ENCODE assay signal across 1 cellular context in the genomic region with DNA sequence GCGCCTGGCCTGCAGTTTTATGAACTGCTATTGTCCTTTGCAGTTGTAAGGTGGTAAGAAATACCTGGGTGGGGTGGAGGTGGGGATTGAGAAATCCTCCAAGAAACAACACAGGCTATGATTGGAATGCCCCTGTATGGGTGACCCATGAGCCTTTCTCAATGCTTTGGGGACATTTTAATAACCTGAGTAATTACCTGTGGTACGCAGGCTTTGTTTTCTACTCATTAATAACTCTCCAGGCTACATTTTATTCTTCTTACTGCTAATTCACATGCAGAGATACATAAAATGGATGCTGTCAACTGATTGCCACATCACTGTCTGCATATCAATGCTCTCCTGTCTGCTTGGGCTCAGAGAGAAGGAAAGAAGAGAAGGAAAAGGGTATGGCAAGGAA.
TF ChIP-seq lines count a peak whose summit lies in the region.

No MANE protein-coding gene starts in this region.

TF ChIP-seq in WTC11, 78 proteins besides CTCF, POLR2A, EP300 and RAD21 (continued from another document):
- TF ChIP-seq ARID4B (CRISPR knock-in tag; IDR thresholded peaks at IDR 0.05; ENCODE audit: borderline replicate concordance) = no peak
- no peak for TF ChIP-seq NR3C1 (CRISPR knock-in tag; conservative IDR thresholded peaks at IDR 0.05; ENCODE audit: low read depth)
TF ChIP-seq in WTC11: peak in this region for 0.
